ENCODE assay signal across 9 cellular contexts in the genomic region with DNA sequence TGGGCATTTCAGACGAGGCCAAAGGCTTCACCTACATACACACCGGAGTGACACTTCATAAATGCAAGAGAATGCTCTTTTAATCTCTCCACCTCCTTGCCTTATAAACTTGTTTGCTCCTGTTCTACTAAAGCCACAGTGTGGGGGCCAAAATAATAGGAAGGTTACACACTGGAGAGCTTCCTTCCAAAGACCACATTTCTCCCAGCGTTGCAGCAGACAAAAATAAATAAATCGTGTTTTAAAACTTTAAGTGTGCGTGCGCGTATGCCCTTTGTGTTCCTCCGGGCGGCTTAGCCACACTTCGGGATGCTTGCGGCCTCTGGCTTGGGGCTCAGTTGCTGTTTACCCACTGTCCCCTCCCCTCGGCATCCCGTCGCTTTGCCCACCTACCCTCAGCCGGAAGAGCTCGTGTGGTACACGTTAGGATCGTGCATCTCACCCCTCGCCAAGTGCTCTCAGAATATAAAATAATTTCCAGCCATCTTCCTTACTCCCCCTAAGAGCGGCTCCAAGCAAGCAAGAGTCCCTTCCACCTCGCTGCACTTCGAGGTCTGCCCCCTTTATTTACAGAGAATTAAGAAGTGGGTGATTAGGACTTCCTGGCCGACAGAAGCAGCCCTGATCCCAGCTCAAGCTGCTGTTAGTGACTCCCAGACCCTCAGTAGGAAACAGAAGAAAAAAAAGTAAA. TPM values are rescaled to one million over a fixed set of nuclear protein-coding genes. Genes with fewer than 3 reads are reported as not detected.
DNase-seq lines count a peak whose midpoint lies in the region; ATAC-seq lines count a peak whose summit lies in the region.
"Had no signal": no experiment of that assay in that cellular context is flagged by ENCODE, and none has a peak within 500 bp of the region (broad histone marks: within the 10 kb centered on the region; RNA-seq: fewer than 3 reads in every experiment).

No MANE protein-coding gene starts in this region.

- peak overlapping the region; percentile 70 for H3K4me2 ChIP-seq in Karpas-422 (ENCODE audit: low read depth, low read length, poor library complexity, severe bottlenecking)

- peaks cover 31 to 37% of the 10 kb centered on the region in 2 donors for H3K4me1 Mint-ChIP-seq in effector memory CD8-positive, alpha-beta T cell (ENCODE audit: low read depth in 2 of 2)
- peaks cover 31 to 34% of the 10 kb centered on the region in 2 donors for H3K4me1 Mint-ChIP-seq in natural killer cell treated with Interleukin-12 subunit alpha and Interleukin-12 subunit beta and Interleukin-15 and Interleukin-18, amount 100 ng/mL, for 72 hours (ENCODE audit: low read depth in 2 of 2)

- peaks cover 57% of the 10 kb centered on the region for H3K4me1 ChIP-seq in Karpas-422 (ENCODE audit: low read length)

- DNase-seq in AG20443 (ENCODE audit: low spot score) (peak; percentile 29), Karpas-422 (no peak), NCI-H146 treated with DMSO at 0.1 percent for 48 hours (lab: John Stamatoyannopoulos, UW; ENCODE audit: unreplicated experiment) (no peak), cerebellum (ENCODE audit: low spot score) (no peak), NCI-H2196 (lab: John Stamatoyannopoulos, UW; ENCODE audit: unreplicated experiment) (no peak)
- DNase-seq in effector memory CD8-positive, alpha-beta T cell = no peak
- no peak for DNase-seq in natural killer cell treated with Interleukin-12 subunit alpha and Interleukin-12 subunit beta and Interleukin-15 and Interleukin-18, amount 100 ng/mL, for 72 hours (ENCODE audit: low spot score)

- H3K4me3 ChIP-seq in Karpas-422 (ENCODE audit: low read length) = peak overlapping the region; percentile 97

- H3K4me3 Mint-ChIP-seq in effector memory CD8-positive, alpha-beta T cell = peak overlapping the region; percentile 84 to 94
- peak overlapping the region; percentile 89 for H3K4me3 Mint-ChIP-seq in natural killer cell treated with Interleukin-12 subunit alpha and Interleukin-12 subunit beta and Interleukin-15 and Interleukin-18, amount 100 ng/mL, for 72 hours

- no peaks in the 10 kb centered on the region for H3K9me3 ChIP-seq in Karpas-422 (ENCODE audit: low read length)

- peaks cover 19% of the 10 kb centered on the region; the same call in 1 of the 2 replicates for H3K36me3 ChIP-seq in Karpas-422 (ENCODE audit: insufficient read depth, low read length)

- peaks cover 23% of the 10 kb centered on the region for H3K36me3 Mint-ChIP-seq in effector memory CD8-positive, alpha-beta T cell (ENCODE audit: insufficient read depth)
- peaks cover 8% of the 10 kb centered on the region for H3K36me3 Mint-ChIP-seq in natural killer cell treated with Interleukin-12 subunit alpha and Interleukin-12 subunit beta and Interleukin-15 and Interleukin-18, amount 100 ng/mL, for 72 hours

- H3K79me2 ChIP-seq in Karpas-422 (ENCODE audit: low read length) = peaks cover 76% of the 10 kb centered on the region

- H2AFZ ChIP-seq in Karpas-422 (ENCODE audit: low read length) = no peak overlapping the region

- no peaks in the 10 kb centered on the region for H3K9me2 ChIP-seq in Karpas-422 (replicated peaks; ENCODE audit: insufficient read depth, low read length)

- no peaks in the 10 kb centered on the region; the same call in 1 of the 2 replicates for H4K20me1 ChIP-seq in Karpas-422 (ENCODE audit: insufficient read depth, low read depth, low read length)

- peaks cover 71 to 86% of the 10 kb centered on the region in 2 donors for H3K27me3 Mint-ChIP-seq in effector memory CD8-positive, alpha-beta T cell
- peaks cover 57 to 81% of the 10 kb centered on the region in 2 donors for H3K27me3 Mint-ChIP-seq in natural killer cell treated with Interleukin-12 subunit alpha and Interleukin-12 subunit beta and Interleukin-15 and Interleukin-18, amount 100 ng/mL, for 72 hours

- H3K9me3 Mint-ChIP-seq in effector memory CD8-positive, alpha-beta T cell = no peaks in the 10 kb centered on the region
- no peaks in the 10 kb centered on the region for H3K9me3 Mint-ChIP-seq in natural killer cell treated with Interleukin-12 subunit alpha and Interleukin-12 subunit beta and Interleukin-15 and Interleukin-18, amount 100 ng/mL, for 72 hours

- no peak for ATAC-seq in effector memory CD8-positive, alpha-beta T cell (replicated peaks)
- no peak for ATAC-seq in natural killer cell treated with Interleukin-12 subunit alpha and Interleukin-12 subunit beta and Interleukin-15 and Interleukin-18, amount 100 ng/mL, for 72 hours
- ATAC-seq in GM19023 (IDR thresholded peaks at IDR 0.05; ENCODE audit: unreplicated experiment) = no peak

- H3K27ac ChIP-seq in Karpas-422 (ENCODE audit: low read length) = no peak overlapping the region

- peak overlapping the region; percentile 99 for H3K9ac ChIP-seq in Karpas-422 (ENCODE audit: low read length)

- no peaks in the 10 kb centered on the region for H3K27me3 ChIP-seq in Karpas-422 (ENCODE audit: low read length)

- peak overlapping the region in 1 of 2 donors; percentile 77 for H3K27ac Mint-ChIP-seq in effector memory CD8-positive, alpha-beta T cell
- H3K27ac Mint-ChIP-seq in natural killer cell treated with Interleukin-12 subunit alpha and Interleukin-12 subunit beta and Interleukin-15 and Interleukin-18, amount 100 ng/mL, for 72 hours = no peak overlapping the region

RNA-seq across cellular contexts. Expression of a gene that starts 3.3 kb away (rescaled TPM):
- total RNA-seq in Karpas-422 (2014; rRNA removed; shearing (Covaris generic); ENCODE audit: low replicate concordance) = 55.7 and 68.2 TPM in 2 replicates
- under 1 TPM in 1 of 2 donors, not detected in 1; 0.26 TPM for total RNA-seq in natural killer cell treated with Interleukin-12 subunit alpha and Interleukin-12 subunit beta and Interleukin-15 and Interleukin-18, amount 100 ng/mL, for 72 hours
- total RNA-seq in cerebellum = 40.8 TPM
- total RNA-seq: T-helper 1 cell treated with Interleukin-12 subunit alpha and Interleukin-12 subunit beta and Interleukin-4 antibody, amounts not matched to agents 30 ng/mL and 1 ng/mL, for 36 hours had no signal

Comparison
In these comparisons a context has a peak if more than half of its experiments do, and no peak if none do; other contexts are left out.
1. RNA of a gene that starts 3.3 kb away (total RNA-seq): 55.7 to 68.2 TPM in Karpas-422 and 40.8 TPM in cerebellum (single experiment); 0.26 TPM in natural killer cell treated with Interleukin-12 subunit alpha and Interleukin-12 subunit beta and Interleukin-15 and Interleukin-18, amount 100 ng/mL, for 72 hours; every median in the first group is over 10 times any median in the second.